In genomic region chr17:8079291-8080207, GRCh38 we compare ENCODE assay signal across 8 cellular contexts. TPM values are rescaled to one million over a fixed set of nuclear protein-coding genes. Genes with fewer than 3 reads are reported as not detected.
DNase-seq lines count a peak whose midpoint lies in the region; ATAC-seq, FAIRE-seq and TF ChIP-seq lines count a peak whose summit lies in the region.

No MANE protein-coding gene starts in this region.

- no peaks in the 10 kb centered on the region for H3K36me3 Mint-ChIP-seq in activated B cell treated with CpG ODN at 0.5 μM for 24 hours (ENCODE audit: low read depth)

- peak; percentile 36 for FAIRE-seq in keratinocyte (lab: Jason Lieb, UNC)

- CTCF ChIA-PET in activated B cell treated with CpG ODN at 0.5 μM for 24 hours (lab: Charles Lee): interaction anchor here (0.6 to 8.7 kb wide), 17 partner anchors 9 to 217 kb away, joined by 3 to 112 read pairs (median 5); partner anchors contain the start of genes ALOX12B, ALOXE3, SLC25A35 and VAMP2

- POLR2A ChIA-PET in activated B cell treated with CpG ODN at 0.5 μM for 24 hours (lab: Charles Lee): interaction anchor here (0.5 to 2.4 kb wide), 14 partner anchors 11 to 216 kb away, joined by 3 to 20 read pairs (median 4); partner anchors contain the start of genes ALOXE3, CTC1 and SLC25A35

- H3K27me3 Mint-ChIP-seq in activated B cell treated with CpG ODN at 0.5 μM for 24 hours: peaks cover 13% of the 10 kb centered on the region

- intact Hi-C loops in activated B cell treated with CpG ODN at 0.5 μM for 24 hours (cut with micrococcal nuclease): loop anchor here (1.0 to 5.0 kb wide), 6 partner anchors 12 to 303 kb away; partner anchors contain the start of gene RPL26

- peak overlapping the region; percentile 55 for H3K4me2 ChIP-seq in keratinocyte (ENCODE audit: control insufficient read depth, extremely low read depth, insufficient read depth, low read depth, low read length)

- peak overlapping the region; percentile 83 for H3K27ac Mint-ChIP-seq in activated B cell treated with CpG ODN at 0.5 μM for 24 hours

- H3K4me3 ChIP-seq in H7 (ENCODE audit: insufficient read depth, low read depth, low read length) (peak overlapping the region; percentile 70), keratinocyte (ENCODE audit: control insufficient read depth in 2 of 3, extremely low read depth in 1 of 3, insufficient read depth in 2 of 3, low read depth in 1 of 3, low read length in 3 of 3) (peak overlapping the region; percentile 12 to 31 (median 24))

- peak overlapping the region; percentile 89 for H3K4me3 Mint-ChIP-seq in activated B cell treated with CpG ODN at 0.5 μM for 24 hours

- DNase-seq in COLO668 (lab: John Stamatoyannopoulos, UW; ENCODE audit: unreplicated experiment) (peak; percentile 53), H7 (peak; percentile 98), NCI-H1930 (lab: John Stamatoyannopoulos, UW) (peak; percentile 82 to 93), activated B cell treated with CpG ODN at 0.5 μM for 24 hours (peak; percentile 82), caudate nucleus (lab: John Stamatoyannopoulos, UW) (peak in 48 of 61 donors; percentile 23 to 76 (median 52)), keratinocyte (ENCODE audit: low read depth, low spot score) (no peak)
- DNase-seq in stimulated activated CD4-positive, alpha-beta T cell treated with anti-CD3 and anti-CD28 coated beads, Interleukin-15, amount 100 ng/mL, for 1 hour (ENCODE audit: low read depth in 1 of 2, low spot score in 1 of 2): peak; percentile 57 to 70

- H3K9me3 Mint-ChIP-seq in activated B cell treated with CpG ODN at 0.5 μM for 24 hours: no peaks in the 10 kb centered on the region

- TF ChIP-seq CTCF in activated B cell treated with CpG ODN at 0.5 μM for 24 hours (IDR thresholded peaks at IDR 0.05) (no peak), keratinocyte (optimal IDR thresholded peaks at IDR 0.05 in 1 of 3, IDR thresholded peaks at IDR 0.05 in 1 of 3, conservative IDR thresholded peaks at IDR 0.05 in 1 of 3; ENCODE audit: extremely low read depth in 1 of 3, insufficient read depth in 2 of 3, low read length in 3 of 3) (peak; percentile 70 to 96 (median 86))

- peak overlapping the region; percentile 20 for H3K9ac ChIP-seq in keratinocyte (ENCODE audit: control insufficient read depth, extremely low read depth, insufficient read depth, low read length)

- H3K79me2 ChIP-seq in keratinocyte (ENCODE audit: control insufficient read depth, insufficient read depth, low read length): no peaks in the 10 kb centered on the region

- no peaks in the 10 kb centered on the region for H4K20me1 ChIP-seq in keratinocyte (ENCODE audit: control insufficient read depth, extremely low read depth, insufficient read depth, low read length)

- no peaks in the 10 kb centered on the region for H3K9me3 ChIP-seq in keratinocyte (ENCODE audit: control insufficient read depth, low read depth, low read length)

- H3K4me1 Mint-ChIP-seq in activated B cell treated with CpG ODN at 0.5 μM for 24 hours: peaks cover 17% of the 10 kb centered on the region

- ATAC-seq in activated B cell treated with CpG ODN at 0.5 μM for 24 hours (ENCODE audit: low read depth): peak; percentile 85
- ATAC-seq in GM21515 (IDR thresholded peaks at IDR 0.05; ENCODE audit: unreplicated experiment): no peak

- H2AFZ ChIP-seq in keratinocyte (ENCODE audit: control insufficient read depth, low read length): peak overlapping the region; percentile 71

- H3K4me1 ChIP-seq in keratinocyte (ENCODE audit: control insufficient read depth, extremely low read depth, insufficient read depth, low read length): peaks cover 13% of the 10 kb centered on the region

- dilution Hi-C loops in keratinocyte (cut with MboI; ENCODE audit: extremely low pct_ligation_motif_present, low sequenced_read_pairs): no loop called here

- H3K9me1 ChIP-seq in keratinocyte (ENCODE audit: control insufficient read depth, extremely low read depth, insufficient read depth, low read length): no peaks in the 10 kb centered on the region

- no peak overlapping the region for H3K27ac ChIP-seq in caudate nucleus (ENCODE audit: low read depth, low read length)
- no peak overlapping the region for H3K27ac ChIP-seq in keratinocyte (ENCODE audit: control insufficient read depth, insufficient read depth, low read length)

- H3K36me3 ChIP-seq in H7 (replicated peaks; ENCODE audit: control insufficient read depth, insufficient read depth, low read length) (no peaks in the 10 kb centered on the region), keratinocyte (ENCODE audit: control insufficient read depth in 2 of 2, extremely low read depth in 1 of 2, insufficient read depth in 2 of 2, low read length in 2 of 2) (no peaks in the 10 kb centered on the region)

- H3K27me3 ChIP-seq in H7 (ENCODE audit: control insufficient read depth, insufficient read depth, low read length) (peaks cover 67% of the 10 kb centered on the region), keratinocyte (ENCODE audit: control insufficient read depth, extremely low read depth, insufficient read depth, low read length) (peaks cover 9% of the 10 kb centered on the region)

RNA-seq across cellular contexts. Expression of gene ALOX12B, which starts 8.0 kb away (rescaled TPM):
- total RNA-seq in H7 (2014; rRNA removed; shearing (Covaris generic)): not detected in 2 replicates
- total RNA-seq in activated B cell treated with CpG ODN at 0.5 μM for 24 hours: 1.4 and 1.5 TPM in 2 replicates
- polyA plus RNA-seq in keratinocyte: 0.43 to 0.75 TPM (median 0.47 TPM) in 3 replicates
- polyA plus RNA-seq in keratinocyte (2011; ENCODE audit: low read depth): 98.5 TPM
- 0.41 and 0.44 TPM in 2 replicates for polyA plus RNA-seq in keratinocyte (2011; cell fraction: cytosol; rRNA removed)
- polyA plus RNA-seq in keratinocyte (2011; cell fraction: nucleus; rRNA removed): 1.9 and 2.0 TPM in 2 replicates
- polyA plus RNA-seq in keratinocyte (2012; ENCODE audit: low replicate concordance): 0.85 and 126 TPM in 2 replicates
- polyA minus RNA-seq in keratinocyte: 0.20 to 2.1 TPM (median 1.4 TPM) in 3 replicates
- not detected for polyA minus RNA-seq in keratinocyte (2011; cell fraction: cytosol; rRNA and poly(A)+ RNA removed)
- polyA minus RNA-seq in keratinocyte (2011; cell fraction: nucleus; rRNA and poly(A)+ RNA removed): 1.5 and 1.7 TPM in 2 replicates

RNA-seq across cellular contexts. Expression of gene ALOXE3, which starts 38.8 kb away (rescaled TPM):
- total RNA-seq in H7 (2014; rRNA removed; shearing (Covaris generic)): not detected in 2 replicates
- not detected in 2 replicates for total RNA-seq in activated B cell treated with CpG ODN at 0.5 μM for 24 hours
- 2.0 to 4.6 TPM (median 2.7 TPM) in 3 replicates for polyA plus RNA-seq in keratinocyte
- 19.2 TPM for polyA plus RNA-seq in keratinocyte (2011; ENCODE audit: low read depth)
- polyA plus RNA-seq in keratinocyte (2011; cell fraction: cytosol; rRNA removed): 2.9 and 3.2 TPM in 2 replicates
- polyA plus RNA-seq in keratinocyte (2011; cell fraction: nucleus; rRNA removed): 7.7 and 9.8 TPM in 2 replicates
- 4.2 and 50.4 TPM in 2 replicates for polyA plus RNA-seq in keratinocyte (2012; ENCODE audit: low replicate concordance)
- polyA minus RNA-seq in keratinocyte: 2.1 to 5.5 TPM (median 2.3 TPM) in 3 replicates
- polyA minus RNA-seq in keratinocyte (2011; cell fraction: cytosol; rRNA and poly(A)+ RNA removed): 1.2 TPM
- 2.6 and 2.9 TPM in 2 replicates for polyA minus RNA-seq in keratinocyte (2011; cell fraction: nucleus; rRNA and poly(A)+ RNA removed)

RNA-seq across cellular contexts. Expression of gene ALOX15B, which starts 40.7 kb away (rescaled TPM):
- not detected in 2 replicates for total RNA-seq in H7 (2014; rRNA removed; shearing (Covaris generic))
- not detected in 2 replicates for total RNA-seq in activated B cell treated with CpG ODN at 0.5 μM for 24 hours
- 29.7 to 56.5 TPM (median 31.9 TPM) in 3 replicates for polyA plus RNA-seq in keratinocyte
- 33.1 TPM for polyA plus RNA-seq in keratinocyte (2011; ENCODE audit: low read depth)
- polyA plus RNA-seq in keratinocyte (2011; cell fraction: cytosol; rRNA removed): 33.5 and 59.6 TPM in 2 replicates
- polyA plus RNA-seq in keratinocyte (2011; cell fraction: nucleus; rRNA removed): 58.5 and 90.2 TPM in 2 replicates
- polyA plus RNA-seq in keratinocyte (2012; ENCODE audit: low replicate concordance): 36.8 and 91.2 TPM in 2 replicates
- polyA minus RNA-seq in keratinocyte: 29.3 to 58.7 TPM (median 57.8 TPM) in 3 replicates
- 41.8 TPM for polyA minus RNA-seq in keratinocyte (2011; cell fraction: cytosol; rRNA and poly(A)+ RNA removed)
- polyA minus RNA-seq in keratinocyte (2011; cell fraction: nucleus; rRNA and poly(A)+ RNA removed): 34.5 and 48.1 TPM in 2 replicates

RNA-seq across cellular contexts. Expression of gene HES7, which starts 44.4 kb away (rescaled TPM):
- 1.3 and 2.1 TPM in 2 replicates for total RNA-seq in H7 (2014; rRNA removed; shearing (Covaris generic))
- 0.12 and 0.49 TPM in 2 replicates for total RNA-seq in activated B cell treated with CpG ODN at 0.5 μM for 24 hours
- polyA plus RNA-seq in keratinocyte: 0.05 to 0.33 TPM (median 0.16 TPM) in 3 replicates
- 0.60 TPM for polyA plus RNA-seq in keratinocyte (2011; ENCODE audit: low read depth)
- polyA plus RNA-seq in keratinocyte (2011; cell fraction: cytosol; rRNA removed): 0.97 TPM in 1 of 2 replicates, not detected in the other
- 0.42 and 1.5 TPM in 2 replicates for polyA plus RNA-seq in keratinocyte (2011; cell fraction: nucleus; rRNA removed)
- polyA plus RNA-seq in keratinocyte (2012; ENCODE audit: low replicate concordance): 0.81 and 1.1 TPM in 2 replicates
- not detected in 3 replicates for polyA minus RNA-seq in keratinocyte
- 4.2 TPM for polyA minus RNA-seq in keratinocyte (2011; cell fraction: cytosol; rRNA and poly(A)+ RNA removed)
- 1.1 TPM in 1 of 2 replicates, not detected in the other for polyA minus RNA-seq in keratinocyte (2011; cell fraction: nucleus; rRNA and poly(A)+ RNA removed)
